ENCODE assay signal across 9 cellular contexts in the genomic region with DNA sequence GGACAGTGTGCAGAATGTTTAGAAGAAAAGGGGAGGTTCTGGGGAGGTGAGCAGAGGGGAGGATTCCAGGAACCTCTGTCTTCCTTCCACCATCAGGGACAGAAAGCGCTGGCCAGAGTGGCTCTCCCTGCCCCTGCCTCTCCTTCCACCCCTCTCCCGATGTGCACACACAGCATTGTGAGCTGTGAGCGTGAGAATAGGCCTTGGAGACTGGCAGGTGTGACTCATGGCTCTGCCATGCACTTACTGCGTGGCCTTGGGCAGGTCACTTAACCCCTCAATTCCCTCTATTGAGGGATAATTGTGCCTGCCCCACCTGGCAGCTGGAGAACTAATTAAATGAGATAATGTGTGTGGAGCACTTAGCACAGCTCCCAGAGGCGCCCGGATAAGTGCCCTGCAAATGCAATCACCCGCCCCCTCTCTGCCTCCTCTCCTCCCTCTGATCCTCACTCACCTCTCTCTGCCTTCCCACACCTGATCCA.
DNase-seq lines count a peak whose midpoint lies in the region; ATAC-seq and TF ChIP-seq lines count a peak whose summit lies in the region.
"Had no signal": no experiment of that assay in that cellular context is flagged by ENCODE, and none has a peak within 500 bp of the region (broad histone marks: within the 10 kb centered on the region; RNA-seq: fewer than 3 reads in every experiment).

No MANE protein-coding gene starts in this region.

- peaks cover 73 to 100% (median 100%) of the 10 kb centered on the region in 9 donors for H3K4me1 ChIP-seq in heart right ventricle

- intact Hi-C loops in heart right ventricle (cut with DNase I): loop anchor here in 2 of 10 donors (5.0 to 10.0 kb wide), 2 partner anchors 37 to 209 kb away; no protein-coding TSS in a partner anchor

- H3K27ac ChIP-seq in heart right ventricle: peak overlapping the region; percentile 11 to 91 (median 58)
- peak overlapping the region in 12 of 21 experiments; percentile 12 to 75 (median 40) for H3K27ac ChIP-seq in skin epidermis

- no peak overlapping the region for H3K4me3 ChIP-seq in heart right ventricle
- H3K4me3 ChIP-seq in skin epidermis: no peak overlapping the region

- TF ChIP-seq CTCF in heart right ventricle (IDR thresholded peaks at IDR 0.05): no peak

- H3K9me3 ChIP-seq in heart right ventricle: no peaks in the 10 kb centered on the region

- peak; percentile 87 for DNase-seq in HK-2 (ENCODE audit: unreplicated experiment)
- DNase-seq in heart right ventricle: no peak
- no peak for DNase-seq in stimulated activated CD4-positive, alpha-beta T cell treated with anti-CD3 and anti-CD28 coated beads, Interleukin-15, amount 100 ng/mL, for 24 hours
- no peak for DNase-seq in GM19240 (ENCODE audit: insufficient read length, low spot score)

- 34 to 35% methylated on average over 7 of the region's 7 CpGs for WGBS in heart right ventricle, 2 donors

- peaks cover 0 to 28% (median 8%) of the 10 kb centered on the region in 9 donors for H3K36me3 ChIP-seq in heart right ventricle

- ATAC-seq in SK-N-SH treated with all-trans-retinoic acid at 6 μM for 48 hours (peak; percentile 66), heart right ventricle (peak in 1 of 8 donors; percentile 28), HG02973 (IDR thresholded peaks at IDR 0.05; ENCODE audit: unreplicated experiment) (no peak), GM18520 (IDR thresholded peaks at IDR 0.05; ENCODE audit: unreplicated experiment) (no peak)
- ATAC-seq: left lobe of liver had no signal

- no peaks in the 10 kb centered on the region for H3K27me3 ChIP-seq in heart right ventricle

TF ChIP-seq in SK-N-SH treated with all-trans-retinoic acid at 6 μM for 48 hours, 23 proteins besides CTCF, POLR2A, EP300 and RAD21:
- peak; percentile 68 for TF ChIP-seq ISL1 (CRISPR knock-in tag; IDR thresholded peaks at IDR 0.05)
- 0 out of 2 replicates have a peak, but pooled peaks have one; percentile 13 for TF ChIP-seq TCF4 (CRISPR knock-in tag; IDR thresholded peaks at IDR 0.05; ENCODE audit: borderline replicate concordance)
- TF ChIP-seq TSHZ2 (CRISPR knock-in tag; IDR thresholded peaks at IDR 0.05): peak; percentile 32; the same call in 1 of the 2 replicates
- TF ChIP-seq ZFP3 (CRISPR knock-in tag; IDR thresholded peaks at IDR 0.05): 0 out of 2 replicates have a peak, but pooled peaks have one; percentile 22
- no peak for TF ChIP-seq SNAI2 (CRISPR knock-in tag; IDR thresholded peaks at IDR 0.05)
